In genomic region chr5:141330299-141331080, GRCh38 we compare ENCODE assay signal across 9 cellular contexts. TPM values are rescaled to one million over a fixed set of nuclear protein-coding genes. Genes with fewer than 3 reads are reported as not detected.
A peak's percentile ranks its signal among the peaks of the same experiment; 100 is the strongest.
DNase-seq lines count a peak whose midpoint lies in the region; ATAC-seq and TF ChIP-seq lines count a peak whose summit lies in the region.
"Had no signal": no experiment of that assay in that cellular context is flagged by ENCODE, and none has a peak within 500 bp of the region (broad histone marks: within the 10 kb centered on the region; RNA-seq: fewer than 3 reads in every experiment).

PCDHGA1 (plus strand) TSS chr5:141330514.

- peak within 1 kb of the TSS in 8 of 12 donors; percentile 16 to 73 (median 52) for H3K27ac ChIP-seq in heart left ventricle

- H3K27me3 ChIP-seq in heart left ventricle = peaks cover 0 to 35% (median 0%) of the 10 kb centered on the region in 9 donors

- H3K4me1 ChIP-seq in heart left ventricle = peaks cover 0 to 5% (median 0%) of the 10 kb centered on the region in 12 donors

- no peak for TF ChIP-seq POLR2A in heart left ventricle (IDR thresholded peaks at IDR 0.05)

- peak in 10 of 12 donors; percentile 27 to 58 (median 44) for TF ChIP-seq CTCF in heart left ventricle (IDR thresholded peaks at IDR 0.05)

- no peaks in the 10 kb centered on the region for H3K4me1 Mint-ChIP-seq in T-helper 17 cell

- peaks cover 29% of the 10 kb centered on the region for H3K27me3 Mint-ChIP-seq in T-helper 17 cell

- H3K36me3 Mint-ChIP-seq in T-helper 17 cell (ENCODE audit: low read depth) = peaks cover 2% of the 10 kb centered on the region

- intact Hi-C loops in heart left ventricle (cut with DNase I) = loop anchor here in 3 of 10 donors (5.0 to 10.0 kb wide), 3 partner anchors 82 to 194 kb away; partner anchors contain the start of genes PCDHB14 (in 1 of the 3) and PCDHGA10 (in 1 of the 3)

- no peak within 1 kb of the TSS for H3K27ac Mint-ChIP-seq in T-helper 17 cell
- H3K27ac Mint-ChIP-seq: CD4-positive, CD25-positive, alpha-beta regulatory T cell had no signal

- WGBS in heart left ventricle, 4 donors = 22 to 34% (median 30%) methylated on average over 21 of the region's 21 CpGs

- ATAC-seq in HG03280 (IDR thresholded peaks at IDR 0.05; ENCODE audit: unreplicated experiment) (peak; percentile 64), T-helper 17 cell (peak; percentile 53), heart left ventricle (peak; percentile 51 to 70 (median 63)), GM21515 (IDR thresholded peaks at IDR 0.05; ENCODE audit: unreplicated experiment) (no peak)

- H3K4me3 ChIP-seq in heart left ventricle = peak within 1 kb of the TSS in 10 of 12 donors; percentile 20 to 49 (median 34)

- no peak within 1 kb of the TSS for H3K4me3 Mint-ChIP-seq in T-helper 17 cell

- H3K9me3 ChIP-seq in T-helper 17 cell (ENCODE audit: control insufficient read depth, low read length, poor library complexity, severe bottlenecking) (peaks cover 18% of the 10 kb centered on the region), heart left ventricle (peaks cover 0 to 87% (median 22%) of the 10 kb centered on the region in 12 donors)

- DNase-seq in NCI-H2227 (lab: John Stamatoyannopoulos, UW; ENCODE audit: unreplicated experiment) = peak; percentile 3
- DNase-seq in NCI-H2227 treated with DMSO at 0.1 percent for 48 hours (lab: John Stamatoyannopoulos, UW) = no peak
- no peak for DNase-seq in T-helper 17 cell
- DNase-seq in heart left ventricle = peak in 2 of 5 donors; percentile 44 to 47
- DNase-seq in activated gamma-delta T cell treated with Interleukin-2 at 50 U/mL for 16 hours = no peak
- DNase-seq in C1 segment of cervical spinal cord (lab: John Stamatoyannopoulos, UW) = no peak

- peaks cover 0 to 7% (median 0%) of the 10 kb centered on the region in 9 donors for H3K36me3 ChIP-seq in heart left ventricle

RNA-seq across cellular contexts. Expression of gene PCDHGA1, which starts in this region (rescaled TPM):
- total RNA-seq in T-helper 17 cell (not detected), heart left ventricle (1 to 10 TPM; 2.1 to 4.9 (median 3.5) TPM)
- 1 to 10 TPM; 1.3 to 1.4 TPM for polyA plus RNA-seq in heart left ventricle

Comparison
In these comparisons a context has a peak if more than half of its experiments do, and no peak if none do; other contexts are left out.
1. Peak in ATAC-seq in T-helper 17 cell; RNA of the gene not detected or under 1 TPM.